In the genomic region with DNA sequence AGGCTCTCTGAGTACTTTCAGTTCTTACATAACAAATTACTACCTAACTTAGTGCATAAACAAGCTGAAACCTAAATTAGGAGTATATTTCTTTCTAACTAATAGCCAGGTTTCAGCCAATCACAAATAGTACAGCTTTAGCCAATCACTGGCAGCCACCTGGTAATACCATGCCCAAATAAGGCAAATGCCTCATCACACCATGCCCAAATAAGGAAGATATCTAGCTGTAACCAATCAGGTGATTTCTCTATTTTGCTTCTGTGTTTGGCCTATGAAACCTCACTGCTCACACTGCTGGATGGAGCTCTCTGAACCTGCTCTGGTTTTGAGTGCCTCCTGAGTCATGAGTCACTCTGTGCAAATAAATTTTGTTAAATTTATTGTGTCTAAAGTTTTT, we compare ENCODE assay signal across 1 cellular context.
TF ChIP-seq lines count a peak whose summit lies in the region.

No MANE protein-coding gene starts in this region.

TF ChIP-seq in HepG2, 621 proteins besides CTCF, POLR2A, EP300 and RAD21 (continued from another document):
- TF ChIP-seq, protein P1, sequence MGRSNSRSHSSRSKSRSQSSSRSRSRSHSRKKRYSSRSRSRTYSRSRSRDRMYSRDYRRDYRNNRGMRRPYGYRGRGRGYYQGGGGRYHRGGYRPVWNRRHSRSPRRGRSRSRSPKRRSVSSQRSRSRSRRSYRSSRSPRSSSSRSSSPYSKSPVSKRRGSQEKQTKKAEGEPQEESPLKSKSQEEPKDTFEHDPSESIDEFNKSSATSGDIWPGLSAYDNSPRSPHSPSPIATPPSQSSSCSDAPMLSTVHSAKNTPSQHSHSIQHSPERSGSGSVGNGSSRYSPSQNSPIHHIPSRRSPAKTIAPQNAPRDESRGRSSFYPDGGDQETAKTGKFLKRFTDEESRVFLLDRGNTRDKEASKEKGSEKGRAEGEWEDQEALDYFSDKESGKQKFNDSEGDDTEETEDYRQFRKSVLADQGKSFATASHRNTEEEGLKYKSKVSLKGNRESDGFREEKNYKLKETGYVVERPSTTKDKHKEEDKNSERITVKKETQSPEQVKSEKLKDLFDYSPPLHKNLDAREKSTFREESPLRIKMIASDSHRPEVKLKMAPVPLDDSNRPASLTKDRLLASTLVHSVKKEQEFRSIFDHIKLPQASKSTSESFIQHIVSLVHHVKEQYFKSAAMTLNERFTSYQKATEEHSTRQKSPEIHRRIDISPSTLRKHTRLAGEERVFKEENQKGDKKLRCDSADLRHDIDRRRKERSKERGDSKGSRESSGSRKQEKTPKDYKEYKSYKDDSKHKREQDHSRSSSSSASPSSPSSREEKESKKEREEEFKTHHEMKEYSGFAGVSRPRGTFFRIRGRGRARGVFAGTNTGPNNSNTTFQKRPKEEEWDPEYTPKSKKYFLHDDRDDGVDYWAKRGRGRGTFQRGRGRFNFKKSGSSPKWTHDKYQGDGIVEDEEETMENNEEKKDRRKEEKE (IDR thresholded peaks at IDR 0.05), result no peak
- no peak for TF ChIP-seq ZNF781 (CRISPR knock-in tag; IDR thresholded peaks at IDR 0.05; ENCODE audit: borderline replicate concordance, not compliant biosample characterization)
- TF ChIP-seq SRF (IDR thresholded peaks at IDR 0.05; ENCODE audit: low read depth, low read length), result peak; percentile 94
- no peak for TF ChIP-seq YEATS2 (CRISPR knock-in tag; IDR thresholded peaks at IDR 0.05; ENCODE audit: borderline replicate concordance)
- TF ChIP-seq TEAD2 (CRISPR knock-in tag; IDR thresholded peaks at IDR 0.05), result no peak
- TF ChIP-seq, protein P2, sequence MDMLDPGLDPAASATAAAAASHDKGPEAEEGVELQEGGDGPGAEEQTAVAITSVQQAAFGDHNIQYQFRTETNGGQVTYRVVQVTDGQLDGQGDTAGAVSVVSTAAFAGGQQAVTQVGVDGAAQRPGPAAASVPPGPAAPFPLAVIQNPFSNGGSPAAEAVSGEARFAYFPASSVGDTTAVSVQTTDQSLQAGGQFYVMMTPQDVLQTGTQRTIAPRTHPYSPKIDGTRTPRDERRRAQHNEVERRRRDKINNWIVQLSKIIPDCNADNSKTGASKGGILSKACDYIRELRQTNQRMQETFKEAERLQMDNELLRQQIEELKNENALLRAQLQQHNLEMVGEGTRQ (IDR thresholded peaks at IDR 0.05; ENCODE audit: low read depth, low read length), result no peak
- TF ChIP-seq, protein P2 (CRISPR knock-in tag; IDR thresholded peaks at IDR 0.05; ENCODE audit: borderline replicate concordance), result peak; percentile 41; the same call in 1 of the 2 replicates
- TF ChIP-seq ZNF20 (CRISPR knock-in tag; IDR thresholded peaks at IDR 0.05), result no peak
- TF ChIP-seq PHF21A (CRISPR knock-in tag; IDR thresholded peaks at IDR 0.05), result no peak
- TF ChIP-seq ELF4 (CRISPR knock-in tag; IDR thresholded peaks at IDR 0.05; ENCODE audit: borderline replicate concordance), result no peak
- no peak for TF ChIP-seq GLI4 (CRISPR knock-in tag; IDR thresholded peaks at IDR 0.05; ENCODE audit: borderline replicate concordance)
- no peak for TF ChIP-seq ZNF772 (CRISPR knock-in tag; IDR thresholded peaks at IDR 0.05)
